In genomic region chr1:61083799-61084385, GRCh38 we compare ENCODE assay signal across 8 cellular contexts. TPM values are rescaled to one million over a fixed set of nuclear protein-coding genes. Genes with fewer than 3 reads are reported as not detected.
DNase-seq lines count a peak whose midpoint lies in the region; ATAC-seq and TF ChIP-seq lines count a peak whose summit lies in the region.

No MANE protein-coding gene starts in this region.

- peak overlapping the region; percentile 73 for H3K27ac Mint-ChIP-seq in activated CD4-positive, alpha-beta T cell treated with anti-CD3 and anti-CD28 coated beads for 36 hours

- peaks cover 15% of the 10 kb centered on the region for H3K27me3 Mint-ChIP-seq in activated CD4-positive, alpha-beta T cell treated with anti-CD3 and anti-CD28 coated beads for 36 hours

- peak overlapping the region; percentile 82 for H3K4me3 Mint-ChIP-seq in activated CD4-positive, alpha-beta T cell treated with anti-CD3 and anti-CD28 coated beads for 36 hours

- in situ Hi-C loops in astrocyte of the cerebellum (cut with HindIII; ENCODE audit: low sequenced_read_pairs) = loop anchor here (25.0 kb wide), 1 partner anchor 378 kb away; no protein-coding TSS in a partner anchor

- H3K27me3 ChIP-seq in left lung (peaks cover 0 to 35% of the 10 kb centered on the region in 2 donors), testis (no peaks in the 10 kb centered on the region)

- peaks cover 2% of the 10 kb centered on the region for H3K36me3 Mint-ChIP-seq in activated CD4-positive, alpha-beta T cell treated with anti-CD3 and anti-CD28 coated beads for 36 hours (ENCODE audit: low read depth)

- TF ChIP-seq POLR2A in testis (IDR thresholded peaks at IDR 0.05) = no peak

- POLR2A ChIA-PET in activated CD4-positive, alpha-beta T cell treated with anti-CD3 and anti-CD28 coated beads for 36 hours (lab: Charles Lee) = no interaction called here

- intact Hi-C loops in activated CD4-positive, alpha-beta T cell treated with anti-CD3 and anti-CD28 coated beads for 36 hours (cut with DNase I, micrococcal nuclease) = loop anchor here in 1 of 2 experiments (1.0 to 10.0 kb wide), 7 partner anchors 34 to 1701 kb away; partner anchors contain the start of genes ATG4C, TM2D1 and USP1
- intact Hi-C loops in left lung (cut with DNase I) = no loop called here
- intact Hi-C loops in testis (cut with DNase I; ENCODE audit: low total_unique reads) = no loop called here

- CTCF ChIA-PET in activated CD4-positive, alpha-beta T cell treated with anti-CD3 and anti-CD28 coated beads for 36 hours (lab: Charles Lee) = no interaction called here

- no peak for TF ChIP-seq CTCF in astrocyte of the cerebellum (IDR thresholded peaks at IDR 0.05; ENCODE audit: low read depth, low read length, missing control alignments)
- TF ChIP-seq CTCF in left lung (IDR thresholded peaks at IDR 0.05) = no peak
- no peak for TF ChIP-seq CTCF in testis (IDR thresholded peaks at IDR 0.05)
- no peak for TF ChIP-seq CTCF in GM10266 (IDR thresholded peaks at IDR 0.05; ENCODE audit: control insufficient read depth, insufficient read depth, low read depth, missing control alignments)

- ATAC-seq in activated CD4-positive, alpha-beta T cell treated with anti-CD3 and anti-CD28 coated beads for 36 hours = no peak
- no peak for ATAC-seq in left lung
- no peak for ATAC-seq in GM19351 (IDR thresholded peaks at IDR 0.05; ENCODE audit: unreplicated experiment)
- ATAC-seq in GM19328 (IDR thresholded peaks at IDR 0.05; ENCODE audit: unreplicated experiment) = no peak

- H3K9me3 ChIP-seq in left lung (no peaks in the 10 kb centered on the region), testis (no peaks in the 10 kb centered on the region)

- no peak for DNase-seq in activated CD4-positive, alpha-beta T cell treated with anti-CD3 and anti-CD28 coated beads for 36 hours
- no peak for DNase-seq in activated CD4-positive, alpha-beta T cell treated with anti-CD3 and anti-CD28 coated beads, Interleukin-2, amount 50 U/mL, for 4 hours
- DNase-seq in astrocyte of the cerebellum (ENCODE audit: low read depth) (no peak), left lung (no peak), testis (peak; percentile 52), GM10266 (ENCODE audit: extremely low spot score) (no peak)

- peaks cover 0 to 6% of the 10 kb centered on the region in 2 donors for H3K36me3 ChIP-seq in left lung
- no peaks in the 10 kb centered on the region for H3K36me3 ChIP-seq in testis (ENCODE audit: low read depth, missing control alignments)

- H3K4me1 ChIP-seq in left lung = peaks cover 47 to 62% of the 10 kb centered on the region in 2 donors
- peaks cover 33% of the 10 kb centered on the region for H3K4me1 ChIP-seq in testis

- H3K4me3 ChIP-seq in astrocyte of the cerebellum (ENCODE audit: low read depth, low read length) (peak overlapping the region; percentile 65), left lung (peak overlapping the region; percentile 65 to 69), testis (peak overlapping the region; percentile 82 to 91)

- H3K9me3 Mint-ChIP-seq in activated CD4-positive, alpha-beta T cell treated with anti-CD3 and anti-CD28 coated beads for 36 hours (ENCODE audit: low read depth) = no peaks in the 10 kb centered on the region

- H3K4me1 Mint-ChIP-seq in activated CD4-positive, alpha-beta T cell treated with anti-CD3 and anti-CD28 coated beads for 36 hours = peaks cover 37% of the 10 kb centered on the region

- WGBS in testis, 2 donors = 2% methylated on average over 19 of the region's 19 CpGs

- peak overlapping the region; percentile 85 to 90 for H3K27ac ChIP-seq in left lung
- peak overlapping the region; percentile 97 for H3K27ac ChIP-seq in testis

RNA-seq across cellular contexts. Expression of gene NFIA, which starts 1.5 kb away (rescaled TPM):
- total RNA-seq in activated CD4-positive, alpha-beta T cell treated with anti-CD3 and anti-CD28 coated beads for 36 hours = 1 to 10 TPM; 3.0 to 3.2 TPM
- total RNA-seq in left lung (10 to 100 TPM; 43.1 to 60.7 TPM), testis (10 to 100 TPM; 53.5 to 78.9 TPM)
- 11.6 TPM for polyA plus RNA-seq in testis (ENCODE audit: insufficient read depth, low read depth, low replicate concordance)

Comparison
In these comparisons a context has a peak if more than half of its experiments do, and no peak if none do; other contexts are left out.
1. RNA of gene NFIA, which starts 1.5 kb away (total RNA-seq): 53.5 to 78.9 TPM in testis and 43.1 to 60.7 TPM in left lung; 3.0 to 3.2 TPM in activated CD4-positive, alpha-beta T cell treated with anti-CD3 and anti-CD28 coated beads for 36 hours; every median in the first group is over 10 times any median in the second.
2. Peak in every context shown above with its lines, with median percentiles within 50 percentile points of each other: H3K4me3 ChIP-seq.